ENCODE assay signal across 25 cellular contexts in the genomic region with DNA sequence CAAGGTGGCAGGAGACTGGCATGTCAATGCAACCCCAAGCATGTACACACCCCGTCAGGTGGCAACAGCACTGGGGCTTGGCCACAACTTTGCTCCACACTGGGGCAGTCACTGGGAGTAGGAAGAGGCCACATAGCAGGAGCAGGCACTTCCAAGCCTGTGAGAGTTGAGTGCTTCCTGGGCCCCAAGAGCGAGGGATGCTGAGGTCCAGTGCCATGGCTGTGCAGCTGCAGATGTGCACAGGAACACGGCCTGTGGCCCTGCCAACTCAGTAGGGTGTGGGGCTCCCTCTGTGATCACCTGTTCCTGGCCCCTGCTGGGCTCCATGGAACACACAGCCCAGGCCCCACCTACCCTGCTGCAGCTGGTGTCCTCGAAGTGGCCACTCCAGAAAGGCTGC.
"Had no signal": no experiment of that assay in that cellular context is flagged by ENCODE, and none has a peak within 500 bp of the region (broad histone marks: within the 10 kb centered on the region; RNA-seq: fewer than 3 reads in every experiment).

No MANE protein-coding gene starts in this region.

- H3K4me3 ChIP-seq: coronary artery, dorsolateral prefrontal cortex, esophagus squamous epithelium, gastrocnemius medialis, heart right ventricle, left lung, lung had no signal

- H3K27me3 ChIP-seq: esophagus squamous epithelium, gastrocnemius medialis, heart right ventricle, left lung had no signal

- H3K4me1 ChIP-seq: esophagus squamous epithelium, gastrocnemius medialis, left lung had no signal

- DNase-seq: cerebellar nuclear complex; dermis blood vessel endothelial cell; dorsolateral prefrontal cortex; effector CD4-positive, alpha-beta T cell; effector memory CD4-positive, alpha-beta T cell; esophagus squamous epithelium; foreskin fibroblast; foreskin melanocyte; gastrocnemius medialis; glutamatergic neuron; head of caudate nucleus; heart right ventricle; hippocampal formation; left cardiac atrium; left ventricle myocardium superior; mammary epithelial cell; mesendoderm; midbrain had no signal

- H3K27ac ChIP-seq: coronary artery, dorsolateral prefrontal cortex, esophagus squamous epithelium, gastrocnemius medialis, heart right ventricle, left lung had no signal

- FAIRE-seq: colon, endothelial cell of umbilical vein, islet of Langerhans, keratinocyte had no signal

- H3K9me3 ChIP-seq: esophagus squamous epithelium, gastrocnemius medialis, heart right ventricle, left lung had no signal

- H3K36me3 ChIP-seq: esophagus squamous epithelium, gastrocnemius medialis, heart right ventricle, left lung had no signal
